In genomic region chr19:53981408-53981998, GRCh38 we compare ENCODE assay signal across 15 cellular contexts. TPM values are rescaled to one million over a fixed set of nuclear protein-coding genes. Genes with fewer than 3 reads are reported as not detected.
DNase-seq lines count a peak whose midpoint lies in the region; ATAC-seq, FAIRE-seq and TF ChIP-seq lines count a peak whose summit lies in the region.
"Had no signal": no experiment of that assay in that cellular context is flagged by ENCODE, and none has a peak within 500 bp of the region (broad histone marks: within the 10 kb centered on the region; RNA-seq: fewer than 3 reads in every experiment).

No MANE protein-coding gene starts in this region.

- H3K27ac ChIP-seq in GM23338 (ENCODE audit: low read depth) (no peak overlapping the region; the same call in 1 of the 2 replicates), gastrocnemius medialis (peak overlapping the region in 3 of 4 donors; percentile 73 to 89 (median 88))

- intact Hi-C loops in gastrocnemius medialis (cut with DNase I; ENCODE audit: low total_unique reads) = loop anchor here (5.0 to 10.0 kb wide), 2 partner anchors 41 to 483 kb away; partner anchors contain the start of gene LENG9

- H3K4me1 ChIP-seq in GM23338 (ENCODE audit: insufficient read depth) (peaks cover 11% of the 10 kb centered on the region; the same call in 1 of the 2 replicates), gastrocnemius medialis (peaks cover 13 to 18% of the 10 kb centered on the region in 2 donors)

- H3K36me3 ChIP-seq in GM23338 (ENCODE audit: insufficient read depth) (no peaks in the 10 kb centered on the region), gastrocnemius medialis (no peaks in the 10 kb centered on the region)

- DNase-seq in GM23338 (ENCODE audit: low spot score) (peak; percentile 61), T-cell (no peak), fibroblast of villous mesenchyme (ENCODE audit: low read depth) (no peak), gastrocnemius medialis (no peak), frontal cortex (ENCODE audit: low spot score in 2 of 2) (no peak)
- DNase-seq: activated naive CD4-positive, alpha-beta T cell treated with Interleukin-2 at 50 U/mL for 16 hours; NCI-H1105 treated with DMSO at 0.1 percent for 48 hours; NCI-H748 treated with DMSO at 0.1 percent for 48 hours had no signal

- H3K27me3 ChIP-seq in GM23338 (ENCODE audit: insufficient read depth) (peaks cover 20% of the 10 kb centered on the region; the same call in 1 of the 2 replicates), gastrocnemius medialis (peaks cover 3 to 16% (median 5%) of the 10 kb centered on the region in 3 donors)

- no peaks in the 10 kb centered on the region for H3K9me3 ChIP-seq in gastrocnemius medialis

- H3K9me3 Mint-ChIP-seq in GM23338 (peaks cover 3% of the 10 kb centered on the region; the same call in 2 of the 3 replicates), T-cell (peaks cover 0 to 5% (median 0%) of the 10 kb centered on the region in 3 donors)

- H2AFZ ChIP-seq in GM23338 = no peak overlapping the region

- POLR2A ChIA-PET in T-cell (lab: Charles Lee) = no interaction called here

- ATAC-seq in GM23338 = peak; percentile 0
- no peak for ATAC-seq in T-cell (replicated peaks in 1 of 4)
- ATAC-seq in gastrocnemius medialis = no peak
- no peak for ATAC-seq in HG03378 (IDR thresholded peaks at IDR 0.05; ENCODE audit: unreplicated experiment)
- ATAC-seq in GM18498 (IDR thresholded peaks at IDR 0.05; ENCODE audit: unreplicated experiment) = no peak
- ATAC-seq: activated CD4-positive, alpha-beta T cell treated with anti-CD3 and anti-CD28 coated beads for 36 hours; stimulated activated memory B cell treated with anti-CD40 and anti-IgM and Interleukin-4, amounts not matched to agents 10 μg/mL and 1 μg/mL and 100 μg/mL, for 72 hours had no signal

- peaks cover 14% of the 10 kb centered on the region; the same call in 2 of the 3 replicates for H3K36me3 Mint-ChIP-seq in GM23338 (ENCODE audit: low read depth)
- no peaks in the 10 kb centered on the region for H3K36me3 Mint-ChIP-seq in T-cell

- H3K4me3 ChIP-seq in GM23338 (peak overlapping the region; percentile 62), fibroblast of villous mesenchyme (ENCODE audit: low read depth, low read length) (peak overlapping the region; percentile 51), gastrocnemius medialis (peak overlapping the region in 2 of 4 donors; percentile 31 to 50)

- TF ChIP-seq POLR2A in gastrocnemius medialis (IDR thresholded peaks at IDR 0.05) = no peak

- 0 out of 2 replicates have a peak overlapping the region, but pooled peaks have one; percentile 19 for H3K27ac Mint-ChIP-seq in GM23338
- H3K27ac Mint-ChIP-seq in T-cell = no peak overlapping the region
- H3K27ac Mint-ChIP-seq: activated CD4-positive, alpha-beta T cell treated with anti-CD3 and anti-CD28 coated beads for 36 hours; stimulated activated memory B cell treated with anti-CD40 and anti-IgM and Interleukin-4, amounts not matched to agents 10 μg/mL and 1 μg/mL and 100 μg/mL, for 72 hours had no signal

- H3K79me2 ChIP-seq in GM23338 (replicated peaks; ENCODE audit: insufficient read depth) = peaks cover 6% of the 10 kb centered on the region

- peaks cover 21% of the 10 kb centered on the region; the same call in 1 of the 2 replicates for H3F3A ChIP-seq in GM23338 (replicated peaks; ENCODE audit: low read depth)

- H3K4me3 Mint-ChIP-seq in GM23338 = peak overlapping the region; percentile 85
- H3K4me3 Mint-ChIP-seq in T-cell = peak overlapping the region; percentile 24 to 75 (median 39)
- H3K4me3 Mint-ChIP-seq: activated CD4-positive, alpha-beta T cell treated with anti-CD3 and anti-CD28 coated beads for 36 hours; stimulated activated memory B cell treated with anti-CD40 and anti-IgM and Interleukin-4, amounts not matched to agents 10 μg/mL and 1 μg/mL and 100 μg/mL, for 72 hours had no signal

- CTCF ChIA-PET in T-cell (lab: Charles Lee) = no interaction called here

- H3K27me3 Mint-ChIP-seq in GM23338 (ENCODE audit: insufficient read depth, low read depth, poor library complexity) (peaks cover 32% of the 10 kb centered on the region), T-cell (peaks cover 44% of the 10 kb centered on the region in 2 donors)

- H3K9me2 ChIP-seq in GM23338 (ENCODE audit: insufficient read depth) = no peaks in the 10 kb centered on the region

- H3K4me2 ChIP-seq in GM23338 = peak overlapping the region; percentile 68

- in situ Hi-C loops in gastrocnemius medialis (cut with MboI; ENCODE audit: low sequenced_read_pairs in 4 of 4) = no loop called here

- peaks cover 8% of the 10 kb centered on the region for H4K20me1 ChIP-seq in GM23338 (replicated peaks; ENCODE audit: insufficient read depth)

- H3K4me1 Mint-ChIP-seq in GM23338 (peaks cover 18% of the 10 kb centered on the region), T-cell (peaks cover 26 to 40% (median 39%) of the 10 kb centered on the region in 3 donors)

- TF ChIP-seq CTCF in GM23338 (conservative IDR thresholded peaks at IDR 0.05; ENCODE audit: low read depth in 2 of 2) (0 out of 4 replicates have a peak, but pooled peaks of 1 of the 2 experiments have one; percentile 7), fibroblast of villous mesenchyme (IDR thresholded peaks at IDR 0.05; ENCODE audit: insufficient read depth, low read depth, low read length) (no peak), gastrocnemius medialis (IDR thresholded peaks at IDR 0.05 in 4 of 5, conservative IDR thresholded peaks at IDR 0.05 in 1 of 5) (no peak)

- no peak for FAIRE-seq in frontal cortex (lab: Jason Lieb, UNC)

TF ChIP-seq in GM23338, 12 proteins besides CTCF, POLR2A, EP300 and RAD21:
- TF ChIP-seq ZNF114 (CRISPR knock-in tag; IDR thresholded peaks at IDR 0.05) = no peak
- TF ChIP-seq EZH2phosphoT487 (IDR thresholded peaks at IDR 0.05; ENCODE audit: unreplicated experiment) = no peak
- no peak for TF ChIP-seq ZNF462 (CRISPR knock-in tag; IDR thresholded peaks at IDR 0.05)

RNA-seq across cellular contexts. Expression of gene CACNG6, which starts 9.9 kb away (rescaled TPM):
- 0.23 and 0.38 TPM in 2 replicates for total RNA-seq in GM23338 (2014; rRNA removed; shearing (Covaris generic))
- polyA plus RNA-seq in GM23338 (2016; fragmentation: Nextera tagmentation; extraction: Ambion mirVana) = 1.5 and 1.8 TPM in 2 replicates
- total RNA-seq in T-cell (not detected), fibroblast of villous mesenchyme (under 0.01 and 1.3 TPM in 2 replicates), gastrocnemius medialis (10 to 100 TPM; 25.2 to 50.3 (median 31.0) TPM), frontal cortex (under 0.01 TPM)
- total RNA-seq: activated CD4-positive, alpha-beta T cell treated with anti-CD3 and anti-CD28 coated beads for 36 hours; left colon; omental fat pad; SK-MEL-5 had no signal

RNA-seq across cellular contexts. Expression of gene CACNG8, which starts 18.8 kb away (rescaled TPM):
- 3.1 and 3.9 TPM in 2 replicates for total RNA-seq in GM23338 (2014; rRNA removed; shearing (Covaris generic))
- polyA plus RNA-seq in GM23338 (2016; fragmentation: Nextera tagmentation; extraction: Ambion mirVana) = 2.2 TPM in 2 replicates
- total RNA-seq in T-cell = under 1 TPM in 1 of 5 donors, not detected in 4; 0.03 TPM
- total RNA-seq in fibroblast of villous mesenchyme = under 0.01 TPM in 1 of 2 replicates, not detected in the other
- total RNA-seq in gastrocnemius medialis = under 1 TPM; 0.02 to 0.10 (median 0.05) TPM
- total RNA-seq in frontal cortex = 4.1 TPM
- total RNA-seq: activated CD4-positive, alpha-beta T cell treated with anti-CD3 and anti-CD28 coated beads for 36 hours; omental fat pad; SK-MEL-5 had no signal

Comparison
In these comparisons a context has a peak if more than half of its experiments do, and no peak if none do; other contexts are left out.
1. RNA of gene CACNG6, which starts 9.9 kb away (total RNA-seq): 25.2 to 50.3 TPM in gastrocnemius medialis; 0.23 to 0.38 TPM in GM23338, not detected in T-cell, under 0.01 to 1.3 TPM in fibroblast of villous mesenchyme and under 0.01 TPM in frontal cortex (single experiment); every median in the first group is over 10 times any median in the second.